In genomic region chr14:65940056-65940735, GRCh38 we compare ENCODE assay signal across 8 cellular contexts.
DNase-seq lines count a peak whose midpoint lies in the region; ATAC-seq and TF ChIP-seq lines count a peak whose summit lies in the region.

No MANE protein-coding gene starts in this region.

- CTCF ChIA-PET in MCF 10A (lab: Yijun Ruan, JAX) = interaction anchor here (1.1 to 1.9 kb wide), 3 partner anchors 21 to 776 kb away, joined by 3 to 5 read pairs (median 4); no protein-coding TSS in a partner anchor
- CTCF ChIA-PET in activated naive CD4-positive, alpha-beta T cell treated with anti-CD3 and anti-CD28 coated beads, Interleukin-2, amount 10 ng/mL, durations not matched to agents 7 days and 5 days (lab: Charles Lee) = interaction anchor here (0.7 to 2.5 kb wide), 7 partner anchors 9 to 116 kb away, joined by 3 to 18 read pairs (median 4); no protein-coding TSS in a partner anchor

- H3K4me3 ChIP-seq in breast epithelium = no peak overlapping the region

- peak; percentile 20 for TF ChIP-seq CTCF in MCF 10A (IDR thresholded peaks at IDR 0.05; ENCODE audit: unreplicated experiment)
- TF ChIP-seq CTCF in breast epithelium (IDR thresholded peaks at IDR 0.05) = no peak
- TF ChIP-seq CTCF in natural killer cell (IDR thresholded peaks at IDR 0.05) = no peak
- no peak for TF ChIP-seq CTCF in CD14-positive monocyte (IDR thresholded peaks at IDR 0.05)

- H3K27me3 Mint-ChIP-seq in MCF 10A (ENCODE audit: insufficient read depth, unreplicated experiment) (peaks cover 20% of the 10 kb centered on the region), natural killer cell (ENCODE audit: low read depth in 2 of 2) (no peaks in the 10 kb centered on the region), CD14-positive monocyte (ENCODE audit: low read depth in 3 of 3) (peaks cover 0 to 2% (median 1%) of the 10 kb centered on the region in 3 donors)
- no peaks in the 10 kb centered on the region for H3K27me3 Mint-ChIP-seq in activated naive CD4-positive, alpha-beta T cell treated with anti-CD3 and anti-CD28 coated beads, Interleukin-2, amount 10 ng/mL, durations not matched to agents 7 days and 5 days
- H3K27me3 Mint-ChIP-seq in stimulated activated naive CD8-positive, alpha-beta T cell treated with anti-CD3 and anti-CD28 coated beads, Interleukin-15, Interleukin-2, amounts not matched to agents 100 ng/mL and 50 ng/mL, for 24 hours = no peaks in the 10 kb centered on the region

- H3K36me3 Mint-ChIP-seq in MCF 10A (ENCODE audit: insufficient read depth, unreplicated experiment) = peaks cover 5% of the 10 kb centered on the region
- peaks cover 32% of the 10 kb centered on the region for H3K36me3 Mint-ChIP-seq in activated naive CD4-positive, alpha-beta T cell treated with anti-CD3 and anti-CD28 coated beads, Interleukin-2, amount 10 ng/mL, durations not matched to agents 7 days and 5 days
- peaks cover 10% of the 10 kb centered on the region for H3K36me3 Mint-ChIP-seq in stimulated activated naive CD8-positive, alpha-beta T cell treated with anti-CD3 and anti-CD28 coated beads, Interleukin-15, Interleukin-2, amounts not matched to agents 100 ng/mL and 50 ng/mL, for 24 hours (ENCODE audit: low read depth)
- H3K36me3 Mint-ChIP-seq in natural killer cell = no peaks in the 10 kb centered on the region
- H3K36me3 Mint-ChIP-seq in CD14-positive monocyte = no peaks in the 10 kb centered on the region

- H3K27me3 ChIP-seq in breast epithelium = no peaks in the 10 kb centered on the region

- intact Hi-C loops in MCF 10A (cut with micrococcal nuclease) = no loop called here
- intact Hi-C loops in breast epithelium (cut with DNase I; ENCODE audit: low total_unique reads) = no loop called here
- intact Hi-C loops in natural killer cell (cut with micrococcal nuclease) = no loop called here
- intact Hi-C loops in CD14-positive monocyte (cut with micrococcal nuclease) = no loop called here

- no peaks in the 10 kb centered on the region for H3K9me3 ChIP-seq in breast epithelium

- H3K27ac Mint-ChIP-seq in MCF 10A (ENCODE audit: low read depth, unreplicated experiment) = no peak overlapping the region
- peak overlapping the region; percentile 59 for H3K27ac Mint-ChIP-seq in activated naive CD4-positive, alpha-beta T cell treated with anti-CD3 and anti-CD28 coated beads, Interleukin-2, amount 10 ng/mL, durations not matched to agents 7 days and 5 days
- H3K27ac Mint-ChIP-seq in stimulated activated naive CD8-positive, alpha-beta T cell treated with anti-CD3 and anti-CD28 coated beads, Interleukin-15, Interleukin-2, amounts not matched to agents 100 ng/mL and 50 ng/mL, for 24 hours = peak overlapping the region; percentile 56
- no peak overlapping the region for H3K27ac Mint-ChIP-seq in natural killer cell
- no peak overlapping the region for H3K27ac Mint-ChIP-seq in CD14-positive monocyte

- H3K36me3 ChIP-seq in breast epithelium = no peaks in the 10 kb centered on the region

- no peak overlapping the region for H3K4me3 Mint-ChIP-seq in MCF 10A (ENCODE audit: unreplicated experiment)
- no peak overlapping the region for H3K4me3 Mint-ChIP-seq in activated naive CD4-positive, alpha-beta T cell treated with anti-CD3 and anti-CD28 coated beads, Interleukin-2, amount 10 ng/mL, durations not matched to agents 7 days and 5 days
- H3K4me3 Mint-ChIP-seq in stimulated activated naive CD8-positive, alpha-beta T cell treated with anti-CD3 and anti-CD28 coated beads, Interleukin-15, Interleukin-2, amounts not matched to agents 100 ng/mL and 50 ng/mL, for 24 hours = no peak overlapping the region
- no peak overlapping the region for H3K4me3 Mint-ChIP-seq in natural killer cell
- H3K4me3 Mint-ChIP-seq in CD14-positive monocyte = no peak overlapping the region

- no peaks in the 10 kb centered on the region for H3K4me1 Mint-ChIP-seq in MCF 10A (ENCODE audit: insufficient read depth, unreplicated experiment)
- H3K4me1 Mint-ChIP-seq in activated naive CD4-positive, alpha-beta T cell treated with anti-CD3 and anti-CD28 coated beads, Interleukin-2, amount 10 ng/mL, durations not matched to agents 7 days and 5 days = peaks cover 70% of the 10 kb centered on the region
- peaks cover 55% of the 10 kb centered on the region for H3K4me1 Mint-ChIP-seq in stimulated activated naive CD8-positive, alpha-beta T cell treated with anti-CD3 and anti-CD28 coated beads, Interleukin-15, Interleukin-2, amounts not matched to agents 100 ng/mL and 50 ng/mL, for 24 hours (ENCODE audit: low read depth)
- H3K4me1 Mint-ChIP-seq in natural killer cell = peaks cover 32 to 37% of the 10 kb centered on the region in 2 donors
- H3K4me1 Mint-ChIP-seq in CD14-positive monocyte = peaks cover 5% of the 10 kb centered on the region

- DNase-seq in MCF 10A (ENCODE audit: unreplicated experiment) (peak; percentile 49), breast epithelium (ENCODE audit: low spot score in 2 of 2) (no peak), M059J (ENCODE audit: low read depth) (peak; percentile 25), NCI-H526 treated with DMSO at 0.1 percent for 48 hours (lab: John Stamatoyannopoulos, UW) (no peak), natural killer cell (no peak), CD14-positive monocyte (ENCODE audit: low spot score) (no peak)
- peak; percentile 29 for DNase-seq in activated naive CD4-positive, alpha-beta T cell treated with anti-CD3 and anti-CD28 coated beads, Interleukin-2, amount 10 ng/mL, durations not matched to agents 7 days and 5 days

- ATAC-seq in natural killer cell = no peak

- H3K9me3 Mint-ChIP-seq in MCF 10A (ENCODE audit: unreplicated experiment) (no peaks in the 10 kb centered on the region), natural killer cell (peaks cover 2 to 3% of the 10 kb centered on the region in 2 donors), CD14-positive monocyte (peaks cover 0 to 2% (median 0%) of the 10 kb centered on the region in 7 donors)
- peaks cover 21% of the 10 kb centered on the region for H3K9me3 Mint-ChIP-seq in activated naive CD4-positive, alpha-beta T cell treated with anti-CD3 and anti-CD28 coated beads, Interleukin-2, amount 10 ng/mL, durations not matched to agents 7 days and 5 days
- no peaks in the 10 kb centered on the region for H3K9me3 Mint-ChIP-seq in stimulated activated naive CD8-positive, alpha-beta T cell treated with anti-CD3 and anti-CD28 coated beads, Interleukin-15, Interleukin-2, amounts not matched to agents 100 ng/mL and 50 ng/mL, for 24 hours

- no TSS peak for BruUV-seq in MCF 10A (replicated peaks; lab: Mats Ljungman, UMichigan)

- POLR2A ChIA-PET in MCF 10A (lab: Yijun Ruan, JAX) = no interaction called here

- H3K27ac ChIP-seq in breast epithelium = no peak overlapping the region

- H3K4me1 ChIP-seq in breast epithelium = no peaks in the 10 kb centered on the region

- no peak for TF ChIP-seq POLR2A in breast epithelium (IDR thresholded peaks at IDR 0.05)

Comparison
In these comparisons a context has a peak if more than half of its experiments do, and no peak if none do; other contexts are left out.
1. DNase-seq: peak in MCF 10A (single experiment), M059J (single experiment) and activated naive CD4-positive, alpha-beta T cell treated with anti-CD3 and anti-CD28 coated beads, Interleukin-2, amount 10 ng/mL, durations not matched to agents 7 days and 5 days (single experiment); none in breast epithelium (0 of 2), NCI-H526 treated with DMSO at 0.1 percent for 48 hours (single experiment), natural killer cell (single experiment) and CD14-positive monocyte (single experiment).
2. H3K27ac Mint-ChIP-seq: peak in activated naive CD4-positive, alpha-beta T cell treated with anti-CD3 and anti-CD28 coated beads, Interleukin-2, amount 10 ng/mL, durations not matched to agents 7 days and 5 days (single experiment) and stimulated activated naive CD8-positive, alpha-beta T cell treated with anti-CD3 and anti-CD28 coated beads, Interleukin-15, Interleukin-2, amounts not matched to agents 100 ng/mL and 50 ng/mL, for 24 hours (single experiment); none in MCF 10A (single experiment), natural killer cell (0 of 2) and CD14-positive monocyte (0 of 7).